ENCODE assay signal across 8 cellular contexts in the genomic region with DNA sequence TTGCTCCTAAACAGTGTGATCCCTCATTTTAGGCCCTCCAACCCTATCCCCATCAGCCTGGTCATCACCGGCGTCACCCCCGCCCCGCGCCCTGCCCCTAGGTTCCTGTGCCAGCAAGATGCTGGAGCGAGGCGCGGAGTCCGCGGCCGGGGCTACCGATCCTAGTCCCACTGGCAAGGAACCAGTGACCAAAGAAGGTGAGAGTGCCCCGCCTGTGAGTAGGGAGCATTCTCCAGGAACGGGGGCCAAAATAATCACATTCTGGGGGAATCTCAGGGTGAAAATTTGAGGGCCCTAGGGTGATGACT. TPM values are rescaled to one million over a fixed set of nuclear protein-coding genes. Genes with fewer than 3 reads are reported as not detected.
DNase-seq lines count a peak whose midpoint lies in the region; ATAC-seq, FAIRE-seq and TF ChIP-seq lines count a peak whose summit lies in the region.

No MANE protein-coding gene starts in this region.

- H3K36me3 Mint-ChIP-seq in nephron (ENCODE audit: low read depth), result peaks cover 32% of the 10 kb centered on the region

- H3K36me3 ChIP-seq in Loucy (ENCODE audit: insufficient read depth, low read length), result peaks cover 15% of the 10 kb centered on the region; the same call in 1 of the 2 replicates
- H3K36me3 ChIP-seq in effector memory CD4-positive, alpha-beta T cell (ENCODE audit: control insufficient read depth, insufficient read depth, low read length), result peaks cover 10% of the 10 kb centered on the region

- peak overlapping the region; percentile 97 to 100 (median 98) for H3K27ac Mint-ChIP-seq in nephron

- peaks cover 5% of the 10 kb centered on the region; the same call in 1 of the 2 replicates for H3F3A ChIP-seq in Loucy (ENCODE audit: low read depth)

- DNase-seq in AG04450 (ENCODE audit: low read depth, low spot score) (no peak), GM12892 (ENCODE audit: insufficient read length) (no peak), D341Med (ENCODE audit: low spot score) (no peak)
- no peak for DNase-seq in effector memory CD4-positive, alpha-beta T cell
- DNase-seq in activated CD4-positive, CD25-positive, alpha-beta regulatory T cell (lab: John Stamatoyannopoulos, UW), result no peak

- peak overlapping the region; percentile 47 for H3K27ac ChIP-seq in AG04450 (ENCODE audit: low read depth, low read length)
- H3K27ac ChIP-seq in effector memory CD4-positive, alpha-beta T cell (ENCODE audit: insufficient read depth, low read length, poor library complexity, severe bottlenecking), result peak overlapping the region; percentile 62

- POLR2A ChIA-PET in AG04450 (lab: Yijun Ruan, JAX), result interaction anchor here (0.9 to 1.5 kb wide), 3 partner anchors 21 to 70 kb away, joined by 3 to 4 read pairs (median 4); no protein-coding TSS in a partner anchor

- H3K4me3 Mint-ChIP-seq in nephron, result peak overlapping the region; percentile 90 to 96 (median 92)

- H3K9me3 ChIP-seq in AG04450 (ENCODE audit: control insufficient read depth, insufficient read depth, low read length), result no peaks in the 10 kb centered on the region
- no peaks in the 10 kb centered on the region for H3K9me3 ChIP-seq in Loucy (ENCODE audit: insufficient read depth, low read depth, low read length)
- peaks cover 3% of the 10 kb centered on the region for H3K9me3 ChIP-seq in effector memory CD4-positive, alpha-beta T cell (ENCODE audit: control insufficient read depth, low read length)

- H3K79me2 ChIP-seq in Loucy (ENCODE audit: insufficient read depth, low read length), result no peaks in the 10 kb centered on the region

- H4K20me1 ChIP-seq in Loucy (ENCODE audit: insufficient read depth, low read length, poor library complexity, severe bottlenecking), result no peaks in the 10 kb centered on the region

- no peak for FAIRE-seq in GM12892 (lab: Jason Lieb, UNC)

- H3K9me3 Mint-ChIP-seq in nephron, result peaks cover 8% of the 10 kb centered on the region

- H3K9ac ChIP-seq in Loucy (ENCODE audit: low read depth, low read length, poor library complexity, severe bottlenecking), result no peak overlapping the region

- H3K27me3 ChIP-seq in AG04450 (ENCODE audit: control insufficient read depth, insufficient read depth, low read length) (no peaks in the 10 kb centered on the region), Loucy (ENCODE audit: insufficient read depth, low read length, poor library complexity, severe bottlenecking) (no peaks in the 10 kb centered on the region)
- no peaks in the 10 kb centered on the region for H3K27me3 ChIP-seq in effector memory CD4-positive, alpha-beta T cell (replicated peaks; ENCODE audit: control insufficient read depth, insufficient read depth, low read length, poor library complexity, severe bottlenecking)

- H3K4me1 Mint-ChIP-seq in nephron, result peaks cover 10% of the 10 kb centered on the region

- no peaks in the 10 kb centered on the region for H3K27me3 Mint-ChIP-seq in nephron (ENCODE audit: low read depth)

- TF ChIP-seq POLR2A in GM12892 (IDR thresholded peaks at IDR 0.05; ENCODE audit: low read depth, low read length), result no peak

- no peak for ATAC-seq in GM18907 (IDR thresholded peaks at IDR 0.05; ENCODE audit: unreplicated experiment)

- TF ChIP-seq CTCF in AG04450 (IDR thresholded peaks at IDR 0.05; ENCODE audit: low read depth, low read length) (no peak), Loucy (conservative IDR thresholded peaks at IDR 0.05; ENCODE audit: low read length) (no peak), nephron (IDR thresholded peaks at IDR 0.05; ENCODE audit: unreplicated experiment in 3 of 3) (no peak)

- CTCF ChIA-PET in AG04450 (lab: Charles Lee), result interaction anchor here (0.6 to 5.7 kb wide), 4 partner anchors 40 to 283 kb away, joined by 3 to 52 read pairs (median 5); a partner anchor contains a TSS

- H3K4me3 ChIP-seq in AG04450 (ENCODE audit: low read depth, low read length), result peak overlapping the region; percentile 52
- H3K4me3 ChIP-seq in Loucy (ENCODE audit: low read length, poor library complexity, severe bottlenecking), result peak overlapping the region; percentile 75
- H3K4me3 ChIP-seq in effector memory CD4-positive, alpha-beta T cell (ENCODE audit: insufficient read depth, low read depth, low read length, poor library complexity, severe bottlenecking), result no peak overlapping the region

- peak overlapping the region; percentile 81 for H3K4me2 ChIP-seq in Loucy (ENCODE audit: low read depth, low read length, poor library complexity, severe bottlenecking)

- H3K9me2 ChIP-seq in Loucy (replicated peaks; ENCODE audit: low read depth, low read length), result no peaks in the 10 kb centered on the region

- no peak overlapping the region for H2AFZ ChIP-seq in Loucy (ENCODE audit: low read length)

- H3K4me1 ChIP-seq in Loucy (ENCODE audit: insufficient read depth, low read length, poor library complexity, severe bottlenecking), result peaks cover 4% of the 10 kb centered on the region
- H3K4me1 ChIP-seq in effector memory CD4-positive, alpha-beta T cell (ENCODE audit: control insufficient read depth, insufficient read depth, low read length, poor library complexity, severe bottlenecking), result peaks cover 10% of the 10 kb centered on the region

RNA-seq across cellular contexts. Expression of a gene that starts 1.3 kb away (rescaled TPM):
- polyA plus RNA-seq in AG04450 (2011; rRNA removed), result 0.16 and 0.17 TPM in 2 replicates
- 0.69 TPM in 1 of 2 replicates, not detected in the other for polyA minus RNA-seq in AG04450 (2011; rRNA and poly(A)+ RNA removed)
- 0.85 TPM for polyA plus RNA-seq in GM12892 (2012; ENCODE audit: missing spikeins)

RNA-seq across cellular contexts. Expression of a gene that starts 7.3 kb away (rescaled TPM):
- 104 and 130 TPM in 2 replicates for polyA plus RNA-seq in AG04450 (2011; rRNA removed)
- polyA minus RNA-seq in AG04450 (2011; rRNA and poly(A)+ RNA removed), result 78.5 and 98.3 TPM in 2 replicates
- polyA plus RNA-seq in GM12892 (2012; ENCODE audit: missing spikeins), result 38.9 TPM

RNA-seq across cellular contexts. Expression of a gene that starts 29.7 kb away (rescaled TPM):
- 4.2 and 5.9 TPM in 2 replicates for polyA plus RNA-seq in AG04450 (2011; rRNA removed)
- 3.7 and 3.8 TPM in 2 replicates for polyA minus RNA-seq in AG04450 (2011; rRNA and poly(A)+ RNA removed)
- 5.4 TPM for polyA plus RNA-seq in GM12892 (2012; ENCODE audit: missing spikeins)

RNA-seq across cellular contexts. Expression of a gene that starts 41.1 kb away (rescaled TPM):
- 15.2 and 17.7 TPM in 2 replicates for polyA plus RNA-seq in AG04450 (2011; rRNA removed)
- polyA minus RNA-seq in AG04450 (2011; rRNA and poly(A)+ RNA removed), result 14.7 and 18.6 TPM in 2 replicates
- polyA plus RNA-seq in GM12892 (2012; ENCODE audit: missing spikeins), result 23.5 TPM

RNA-seq across cellular contexts. Expression of a gene that starts 41.3 kb away (rescaled TPM):
- 1.8 and 2.7 TPM in 2 replicates for polyA plus RNA-seq in AG04450 (2011; rRNA removed)
- polyA minus RNA-seq in AG04450 (2011; rRNA and poly(A)+ RNA removed), result 1.6 and 1.9 TPM in 2 replicates
- polyA plus RNA-seq in GM12892 (2012; ENCODE audit: missing spikeins), result 0.89 TPM
